8 cellular contexts compared by ENCODE assay signal in genomic region chr19:55643003-55643732, GRCh38. TPM values are rescaled to one million over a fixed set of nuclear protein-coding genes. Genes with fewer than 3 reads are reported as not detected.
DNase-seq lines count a peak whose midpoint lies in the region; ATAC-seq and TF ChIP-seq lines count a peak whose summit lies in the region.

TSS of gene ZNF581 (plus strand) at chr19:55643649. CDS start at chr19:55644572, 923 bp downstream.

- H3K4me1 Mint-ChIP-seq in activated T-cell treated with anti-CD3 and anti-CD28 coated beads, Interleukin-2, amount 50 U/mL, for 72 hours (ENCODE audit: low read depth): peaks cover 71% of the 10 kb centered on the region

- peaks cover 0 to 2% of the 10 kb centered on the region in 2 donors for H3K9me3 Mint-ChIP-seq in activated T-cell treated with anti-CD3 and anti-CD28 coated beads, Interleukin-2, amount 50 U/mL, for 72 hours

- no peaks in the 10 kb centered on the region for H3K27me3 ChIP-seq in HUES48 (ENCODE audit: control insufficient read depth, insufficient read depth, low read length)
- H3K27me3 ChIP-seq in Peyer's patch: no peaks in the 10 kb centered on the region
- no peaks in the 10 kb centered on the region for H3K27me3 ChIP-seq in esophagus muscularis mucosa
- no peaks in the 10 kb centered on the region for H3K27me3 ChIP-seq in muscle layer of duodenum (ENCODE audit: low read depth, low read length)

- H3K4me3 ChIP-seq in HUES48 (ENCODE audit: low read depth, low read length): peak within 1 kb of the TSS; percentile 76
- peak within 1 kb of the TSS; percentile 85 to 92 (median 88) for H3K4me3 ChIP-seq in Peyer's patch
- H3K4me3 ChIP-seq in esophagus muscularis mucosa: peak within 1 kb of the TSS; percentile 74 to 91 (median 87)
- peak within 1 kb of the TSS; percentile 81 to 82 for H3K4me3 ChIP-seq in muscle layer of duodenum (ENCODE audit: low read depth in 1 of 2, low read length in 2 of 2)

- WGBS in esophagus muscularis mucosa: under 1% methylated on average over 25 of the region's 42 CpGs

- no peak for TF ChIP-seq EP300 in esophagus muscularis mucosa (IDR thresholded peaks at IDR 0.05)

- peak; percentile 39 for ATAC-seq in GM18498 (IDR thresholded peaks at IDR 0.05; ENCODE audit: unreplicated experiment)
- ATAC-seq in activated T-cell treated with anti-CD3 and anti-CD28 coated beads, Interleukin-2, amount 50 U/mL, for 72 hours (replicated peaks in 1 of 2): peak; percentile 56 to 64
- no peak for ATAC-seq in GM21737 (IDR thresholded peaks at IDR 0.05; ENCODE audit: unreplicated experiment)

- H3K4me1 ChIP-seq in HUES48 (ENCODE audit: control insufficient read depth, insufficient read depth, low read length): peaks cover 16% of the 10 kb centered on the region
- peaks cover 3 to 58% (median 20%) of the 10 kb centered on the region in 4 donors for H3K4me1 ChIP-seq in Peyer's patch
- H3K4me1 ChIP-seq in esophagus muscularis mucosa: peaks cover 55 to 82% (median 80%) of the 10 kb centered on the region in 4 donors
- peaks cover 12 to 66% of the 10 kb centered on the region in 2 donors for H3K4me1 ChIP-seq in muscle layer of duodenum (ENCODE audit: control insufficient read depth in 1 of 2, insufficient read depth in 2 of 2, low read length in 2 of 2)

- DNase-seq in Peyer's patch (peak; percentile 77 to 90 (median 83)), esophagus muscularis mucosa (ENCODE audit: extremely low spot score) (no peak)
- peak; percentile 84 to 85 for DNase-seq in activated T-cell treated with anti-CD3 and anti-CD28 coated beads, Interleukin-2, amount 50 U/mL, for 72 hours
- DNase-seq in stimulated activated CD8-positive, alpha-beta memory T cell treated with anti-CD3 and anti-CD28 coated beads, Interleukin-7, amount 100 ng/mL, for 48 hours (ENCODE audit: extremely low read depth in 1 of 2, low read depth in 1 of 2): peak; percentile 69 to 82

- peak in 1 of 2 donors; percentile 10 for TF ChIP-seq POLR2A in Peyer's patch (IDR thresholded peaks at IDR 0.05)
- no peak for TF ChIP-seq POLR2A in esophagus muscularis mucosa (IDR thresholded peaks at IDR 0.05; ENCODE audit: low read depth)

- intact Hi-C loops in esophagus muscularis mucosa (cut with DNase I): no loop called here

- H3K9ac ChIP-seq in HUES48 (ENCODE audit: low read depth, low read length): peak within 1 kb of the TSS; percentile 73

- H3K36me3 ChIP-seq in HUES48 (ENCODE audit: control insufficient read depth, insufficient read depth, low read length) (peaks cover 16% of the 10 kb centered on the region), Peyer's patch (peaks cover 0 to 14% (median 0%) of the 10 kb centered on the region in 3 donors), esophagus muscularis mucosa (peaks cover 0 to 22% (median 14%) of the 10 kb centered on the region in 4 donors), muscle layer of duodenum (ENCODE audit: control insufficient read depth in 1 of 2, insufficient read depth in 2 of 2, low read length in 2 of 2) (peaks cover 4 to 14% of the 10 kb centered on the region in 2 donors)

- peak within 1 kb of the TSS; percentile 89 to 96 for H3K4me3 Mint-ChIP-seq in activated T-cell treated with anti-CD3 and anti-CD28 coated beads, Interleukin-2, amount 50 U/mL, for 72 hours

- H3K36me3 Mint-ChIP-seq in activated T-cell treated with anti-CD3 and anti-CD28 coated beads, Interleukin-2, amount 50 U/mL, for 72 hours (ENCODE audit: insufficient read depth in 2 of 2): peaks cover 7 to 19% of the 10 kb centered on the region in 2 donors

- no peaks in the 10 kb centered on the region for H3K27me3 Mint-ChIP-seq in activated T-cell treated with anti-CD3 and anti-CD28 coated beads, Interleukin-2, amount 50 U/mL, for 72 hours (ENCODE audit: low read depth)

- TF ChIP-seq CTCF in Peyer's patch (IDR thresholded peaks at IDR 0.05) (no peak), esophagus muscularis mucosa (IDR thresholded peaks at IDR 0.05) (peak in 1 of 3 experiments; percentile 30)

- H3K27ac ChIP-seq in HUES48 (ENCODE audit: low read depth, low read length) (peak within 1 kb of the TSS; percentile 72), Peyer's patch (peak within 1 kb of the TSS; percentile 84 to 97 (median 88)), esophagus muscularis mucosa (replicated peaks in 1 of 4) (peak within 1 kb of the TSS; percentile 94 to 97 (median 94)), muscle layer of duodenum (ENCODE audit: low read length) (peak within 1 kb of the TSS; percentile 31)

- H3K9me3 ChIP-seq in HUES48 (ENCODE audit: control insufficient read depth, insufficient read depth, low read length) (no peaks in the 10 kb centered on the region), Peyer's patch (no peaks in the 10 kb centered on the region), esophagus muscularis mucosa (no peaks in the 10 kb centered on the region), muscle layer of duodenum (ENCODE audit: control insufficient read depth in 1 of 2, low read length in 2 of 2) (no peaks in the 10 kb centered on the region)

- peak within 1 kb of the TSS; percentile 90 for H3K27ac Mint-ChIP-seq in activated T-cell treated with anti-CD3 and anti-CD28 coated beads, Interleukin-2, amount 50 U/mL, for 72 hours

RNA-seq across cellular contexts. Expression of gene ZNF581, which starts in this region (rescaled TPM):
- total RNA-seq in Peyer's patch (10 to 100 TPM in 3 of 4 donors, 1 to 10 TPM in 1; 7.7 to 28.9 (median 14.1) TPM), esophagus muscularis mucosa (10 to 100 TPM; 13.3 to 26.6 (median 18.2) TPM)
- 10 to 100 TPM; 43.1 to 50.7 TPM for total RNA-seq in activated T-cell treated with anti-CD3 and anti-CD28 coated beads, Interleukin-2, amount 50 U/mL, for 72 hours

Comparison
In these comparisons a context has a peak if more than half of its experiments do, and no peak if none do; other contexts are left out.
1. H3K27ac ChIP-seq: peak in every context shown above with its lines; median percentile 94 in esophagus muscularis mucosa; 88 in Peyer's patch; 72 in HUES48; 31 in muscle layer of duodenum.